In genomic region chrX:155246748-155247147, GRCh38 we compare ENCODE assay signal across 1 cellular context.
TF ChIP-seq lines count a peak whose summit lies in the region.

No MANE protein-coding gene starts in this region.

TF ChIP-seq in HepG2, 621 proteins besides CTCF, POLR2A, EP300 and RAD21:
- TF ChIP-seq RAD51 (IDR thresholded peaks at IDR 0.05; ENCODE audit: borderline replicate concordance) (no peak), SCMH1 (CRISPR knock-in tag; IDR thresholded peaks at IDR 0.05; ENCODE audit: borderline replicate concordance) (no peak), KDM3A (CRISPR knock-in tag; IDR thresholded peaks at IDR 0.05; ENCODE audit: low read depth) (no peak), ZNF580 (CRISPR knock-in tag; IDR thresholded peaks at IDR 0.05; ENCODE audit: borderline replicate concordance, low read depth) (no peak), ZNF414 (CRISPR knock-in tag; IDR thresholded peaks at IDR 0.05) (no peak), ZBTB34 (CRISPR knock-in tag; IDR thresholded peaks at IDR 0.05) (no peak), PLSCR1 (CRISPR knock-in tag; IDR thresholded peaks at IDR 0.05; ENCODE audit: borderline replicate concordance) (no peak), RFXANK (CRISPR knock-in tag; IDR thresholded peaks at IDR 0.05) (no peak), ZUFSP (CRISPR knock-in tag; IDR thresholded peaks at IDR 0.05; ENCODE audit: borderline replicate concordance) (no peak), ZXDC (CRISPR knock-in tag; IDR thresholded peaks at IDR 0.05) (no peak), BCL3 (CRISPR knock-in tag; IDR thresholded peaks at IDR 0.05) (no peak), FOXP1 (IDR thresholded peaks at IDR 0.05) (no peak), FOXP1 (CRISPR knock-in tag; IDR thresholded peaks at IDR 0.05) (no peak), SRSF9 (IDR thresholded peaks at IDR 0.05; ENCODE audit: borderline replicate concordance, insufficient read depth, low read depth, low read length, poor library complexity, severe bottlenecking) (no peak), ZNF30 (CRISPR knock-in tag; IDR thresholded peaks at IDR 0.05) (no peak), MTF1 (CRISPR knock-in tag; IDR thresholded peaks at IDR 0.05) (no peak), CBFB (CRISPR knock-in tag; IDR thresholded peaks at IDR 0.05) (no peak), PRDM15 (CRISPR knock-in tag; IDR thresholded peaks at IDR 0.05) (no peak)
TF ChIP-seq in HepG2: peak in this region for 0.
